1 cellular context compared by ENCODE assay signal in genomic region chr20:34557936-34558319, GRCh38.
TF ChIP-seq lines count a peak whose summit lies in the region.

No MANE protein-coding gene starts in this region.

TF ChIP-seq in HepG2, 621 proteins besides CTCF, POLR2A, EP300 and RAD21 (continued from another document):
- TF ChIP-seq, protein P1, sequence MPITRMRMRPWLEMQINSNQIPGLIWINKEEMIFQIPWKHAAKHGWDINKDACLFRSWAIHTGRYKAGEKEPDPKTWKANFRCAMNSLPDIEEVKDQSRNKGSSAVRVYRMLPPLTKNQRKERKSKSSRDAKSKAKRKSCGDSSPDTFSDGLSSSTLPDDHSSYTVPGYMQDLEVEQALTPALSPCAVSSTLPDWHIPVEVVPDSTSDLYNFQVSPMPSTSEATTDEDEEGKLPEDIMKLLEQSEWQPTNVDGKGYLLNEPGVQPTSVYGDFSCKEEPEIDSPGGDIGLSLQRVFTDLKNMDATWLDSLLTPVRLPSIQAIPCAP (CRISPR knock-in tag; IDR thresholded peaks at IDR 0.05; ENCODE audit: low read depth): no peak
- no peak for TF ChIP-seq ADNP (CRISPR knock-in tag; IDR thresholded peaks at IDR 0.05)
- TF ChIP-seq PHF20 (CRISPR knock-in tag; IDR thresholded peaks at IDR 0.05): no peak
- TF ChIP-seq LCORL (IDR thresholded peaks at IDR 0.05): no peak
- TF ChIP-seq LCORL (CRISPR knock-in tag; IDR thresholded peaks at IDR 0.05): no peak
